23 cellular contexts compared by ENCODE assay signal in genomic region chr7:84070770-84071169, GRCh38.
A peak's percentile ranks its signal among the peaks of the same experiment; 100 is the strongest.
DNase-seq lines count a peak whose midpoint lies in the region; ATAC-seq, FAIRE-seq and TF ChIP-seq lines count a peak whose summit lies in the region.
"Had no signal": no experiment of that assay in that cellular context is flagged by ENCODE, and none has a peak within 500 bp of the region (broad histone marks: within the 10 kb centered on the region; RNA-seq: fewer than 3 reads in every experiment).

No MANE protein-coding gene starts in this region.

- intact Hi-C loops in HepG2 (cut with micrococcal nuclease; ENCODE audit: unreplicated experiment) (loop anchor here (5.0 kb wide), 1 partner anchor 93 kb away; no protein-coding TSS in a partner anchor), right lobe of liver (cut with DNase I) (no loop called here)

- H3K9me3 ChIP-seq in HepG2 (ENCODE audit: low read length) (no peaks in the 10 kb centered on the region), right lobe of liver (no peaks in the 10 kb centered on the region)
- H3K9me3 ChIP-seq: BLaER1, HAP-1 had no signal

- no peaks in the 10 kb centered on the region for H4K20me1 ChIP-seq in HepG2 (ENCODE audit: insufficient read depth, low read length)
- H4K20me1 ChIP-seq: BLaER1 had no signal

- peaks cover 24% of the 10 kb centered on the region for H3K4me1 Mint-ChIP-seq in nephron

- CTCF ChIA-PET in HepG2 (lab: Yijun Ruan, JAX; ENCODE audit: low intra/inter-chr PET ratio, low total read pairs) = no interaction called here

- H3K4me2 ChIP-seq in HepG2 (ENCODE audit: low read depth, low read length) = no peak overlapping the region
- H3K4me2 ChIP-seq: BLaER1 had no signal

- no TSS peak for BruUV-seq in HepG2 (replicated peaks; lab: Mats Ljungman, UMichigan)

- H3K27ac ChIP-seq in HepG2 (ENCODE audit: extremely low read length, insufficient read depth, low read length) (no peak overlapping the region), right lobe of liver (no peak overlapping the region)
- H3K27ac ChIP-seq: BLaER1, HL-60, RWPE1 had no signal

- peak overlapping the region in 2 of 3 experiments; percentile 16 to 17 for H3K27ac Mint-ChIP-seq in nephron
- H3K27ac Mint-ChIP-seq: CD4-positive, CD25-positive, alpha-beta regulatory T cell had no signal

- ATAC-seq in HepG2 (no peak; the same call in 2 of the 3 replicates), right lobe of liver (no peak), HG03442 (IDR thresholded peaks at IDR 0.05; ENCODE audit: unreplicated experiment) (no peak)
- ATAC-seq: Panc1 had no signal

- peaks cover 11% of the 10 kb centered on the region for H3K4me1 ChIP-seq in HepG2 (ENCODE audit: insufficient read depth, low read length)
- H3K4me1 ChIP-seq in right lobe of liver = no peaks in the 10 kb centered on the region
- H3K4me1 ChIP-seq: BLaER1, HAP-1 had no signal

- H2AFZ ChIP-seq in HepG2 (ENCODE audit: low read length) = no peak overlapping the region

- WGBS in HepG2 (ENCODE audit: low lambda C conversion rate) = 49% methylated on average over 2 of the region's 2 CpGs
- 25% methylated on average over 2 of the region's 2 CpGs for WGBS in right lobe of liver (ENCODE audit: insufficient coverage, low coverage, low lambda C conversion rate, missing lambda C conversion rate)

- TF ChIP-seq CTCF in HepG2 (CRISPR knock-in tag; IDR thresholded peaks at IDR 0.05) = no peak
- TF ChIP-seq CTCF in right lobe of liver (IDR thresholded peaks at IDR 0.05) = no peak
- TF ChIP-seq CTCF in nephron (IDR thresholded peaks at IDR 0.05; ENCODE audit: unreplicated experiment in 3 of 3) = no peak

- H3K4me3 Mint-ChIP-seq in nephron = no peak overlapping the region
- H3K4me3 Mint-ChIP-seq: CD4-positive, CD25-positive, alpha-beta regulatory T cell had no signal

- no peaks in the 10 kb centered on the region for H3K79me2 ChIP-seq in HepG2 (ENCODE audit: insufficient read depth, low read length)

- TF ChIP-seq POLR2A in HepG2 (IDR thresholded peaks at IDR 0.05; ENCODE audit: insufficient read depth in 1 of 2, low read depth in 2 of 2, low read length in 2 of 2) (no peak), right lobe of liver (IDR thresholded peaks at IDR 0.05) (no peak)

- in situ Hi-C loops in HepG2 (cut with HindIII; ENCODE audit: extremely low pct_ligation_motif_present, low pct_unique_long_range_greater_than_20kb) = no loop called here
- in situ Hi-C loops in G401 (cut with HindIII; ENCODE audit: low sequenced_read_pairs) = no loop called here

- no peak overlapping the region for H3K9ac ChIP-seq in HepG2 (ENCODE audit: insufficient read depth, low read depth, low read length)
- H3K9ac ChIP-seq: BLaER1 had no signal

- peaks cover 6% of the 10 kb centered on the region for H3K36me3 Mint-ChIP-seq in nephron (ENCODE audit: low read depth)
- H3K36me3 Mint-ChIP-seq: CD4-positive, CD25-positive, alpha-beta regulatory T cell had no signal

- H3K36me3 ChIP-seq in HepG2 (replicated peaks in 1 of 2; ENCODE audit: control insufficient read depth in 1 of 2, insufficient read depth in 2 of 2, low read length in 2 of 2) (no peaks in the 10 kb centered on the region), right lobe of liver (no peaks in the 10 kb centered on the region)
- H3K36me3 ChIP-seq: BLaER1, HAP-1 had no signal

- TF ChIP-seq EP300 in HepG2 (IDR thresholded peaks at IDR 0.05; ENCODE audit: low read depth in 2 of 2, low read length in 2 of 2) (no peak), HepG2 (CRISPR knock-in tag; IDR thresholded peaks at IDR 0.05; ENCODE audit: borderline replicate concordance) (no peak)

- H3K9me3 Mint-ChIP-seq in nephron = peaks cover 3% of the 10 kb centered on the region

- no peak for FAIRE-seq in HepG2 (lab: Jason Lieb, UNC)
- FAIRE-seq: GM12892 had no signal

- H3K27me3 Mint-ChIP-seq in nephron (ENCODE audit: low read depth) = no peaks in the 10 kb centered on the region
- H3K27me3 Mint-ChIP-seq: CD4-positive, CD25-positive, alpha-beta regulatory T cell had no signal

- POLR2A ChIA-PET in HepG2 (lab: Yijun Ruan, JAX) = no interaction called here

- peak; percentile 45 for DNase-seq in HepG2 (ENCODE audit: low spot score)
- DNase-seq in right lobe of liver = no peak
- peak; percentile 2 for DNase-seq in fibroblast of gingiva (ENCODE audit: low read depth)
- no peak for DNase-seq in G401 (ENCODE audit: low spot score)
- DNase-seq in DMS 273 (lab: John Stamatoyannopoulos, UW; ENCODE audit: unreplicated experiment) = no peak
- DNase-seq: CD4-positive, CD25-positive, alpha-beta regulatory T cell; DMS79 treated with DMSO at 0.1 percent for 48 hours; GOT3; Karpas-422; NCI-H1092 treated with DMSO at 0.1 percent for 48 hours; NCI-H1436; NCI-H187; NCI-H446; NCI-H526; SHP77 had no signal

- no peak for TF ChIP-seq RAD21 in HepG2 (CRISPR knock-in tag; IDR thresholded peaks at IDR 0.05)

- H3K27me3 ChIP-seq in HepG2 (ENCODE audit: control insufficient read depth in 1 of 2, insufficient read depth in 2 of 2, low read length in 2 of 2) (no peaks in the 10 kb centered on the region), right lobe of liver (no peaks in the 10 kb centered on the region)
- H3K27me3 ChIP-seq: BLaER1 had no signal

- H3K4me3 ChIP-seq in HepG2 (replicated peaks in 1 of 3; ENCODE audit: insufficient read depth in 1 of 3, low read depth in 2 of 3, low read length in 3 of 3) = no peak overlapping the region
- H3K4me3 ChIP-seq in right lobe of liver = no peak overlapping the region
- H3K4me3 ChIP-seq: BLaER1, HAP-1 had no signal

TF ChIP-seq in HepG2, 621 proteins besides CTCF, POLR2A, EP300 and RAD21 (continues in another document):
- no peak for TF ChIP-seq MEIS1 (CRISPR knock-in tag; IDR thresholded peaks at IDR 0.05; ENCODE audit: borderline replicate concordance)
- no peak for TF ChIP-seq ZKSCAN1 (IDR thresholded peaks at IDR 0.05; ENCODE audit: low read length)
- no peak for TF ChIP-seq ATM (IDR thresholded peaks at IDR 0.05; ENCODE audit: borderline replicate concordance)
- TF ChIP-seq HNF4A (CRISPR knock-in tag; IDR thresholded peaks at IDR 0.05) = peak; percentile 42
- 0 out of 2 replicates have a peak, but pooled peaks have one; percentile 23 for TF ChIP-seq NCOR1 (IDR thresholded peaks at IDR 0.05; ENCODE audit: borderline replicate concordance, low read length)
- TF ChIP-seq ZNF609 (CRISPR knock-in tag; IDR thresholded peaks at IDR 0.05; ENCODE audit: borderline replicate concordance) = no peak
- 0 out of 2 replicates have a peak, but pooled peaks have one; percentile 54 for TF ChIP-seq SIX1 (CRISPR knock-in tag; IDR thresholded peaks at IDR 0.05; ENCODE audit: borderline replicate concordance)

Comparison
In these comparisons a context has a peak if more than half of its experiments do, and no peak if none do; other contexts are left out.
1. DNase-seq: peak in HepG2 (single experiment) and fibroblast of gingiva (single experiment); none in right lobe of liver (0 of 3), G401 (single experiment) and DMS 273 (single experiment).